ENCODE assay signal across 8 cellular contexts in genomic region chr21:18369115-18369514, GRCh38. TPM values are rescaled to one million over a fixed set of nuclear protein-coding genes. Genes with fewer than 3 reads are reported as not detected.
DNase-seq lines count a peak whose midpoint lies in the region; ATAC-seq and TF ChIP-seq lines count a peak whose summit lies in the region.

No MANE protein-coding gene starts in this region.

- no peaks in the 10 kb centered on the region for H3F3A ChIP-seq in SU-DHL-6 (ENCODE audit: insufficient read depth)

- H3K27me3 Mint-ChIP-seq in immature natural killer cell (ENCODE audit: low read depth in 3 of 3): no peaks in the 10 kb centered on the region

- H3K4me1 Mint-ChIP-seq in immature natural killer cell: no peaks in the 10 kb centered on the region

- no peaks in the 10 kb centered on the region for H3K9me3 ChIP-seq in SU-DHL-6 (ENCODE audit: insufficient read depth, low read length)

- no peaks in the 10 kb centered on the region for H3K9me2 ChIP-seq in SU-DHL-6 (replicated peaks; ENCODE audit: insufficient read depth, low read length)

- H3K36me3 ChIP-seq in SU-DHL-6 (ENCODE audit: low read length) (no peaks in the 10 kb centered on the region), kidney epithelial cell (ENCODE audit: control insufficient read depth, insufficient read depth, low read length) (no peaks in the 10 kb centered on the region)

- H3K4me3 ChIP-seq in SU-DHL-6 (ENCODE audit: insufficient read depth, low read length, poor library complexity, severe bottlenecking) (no peak overlapping the region), kidney epithelial cell (ENCODE audit: low read depth, low read length) (no peak overlapping the region)

- H3K9ac ChIP-seq in SU-DHL-6 (ENCODE audit: low read length): no peak overlapping the region

- no peaks in the 10 kb centered on the region for H3K36me3 Mint-ChIP-seq in immature natural killer cell

- H4K20me1 ChIP-seq in SU-DHL-6 (ENCODE audit: low read depth, low read length): no peaks in the 10 kb centered on the region

- no peak overlapping the region for H3K4me2 ChIP-seq in SU-DHL-6 (ENCODE audit: low read depth, low read length, poor library complexity, severe bottlenecking)

- TF ChIP-seq CTCF in SU-DHL-6 (IDR thresholded peaks at IDR 0.05; ENCODE audit: insufficient read depth, low read length, poor library complexity, severe bottlenecking) (peak; percentile 40), kidney epithelial cell (IDR thresholded peaks at IDR 0.05; ENCODE audit: insufficient read depth, low read length, poor library complexity, severe bottlenecking) (peak; percentile 43)

- no peak overlapping the region for H3K4me3 Mint-ChIP-seq in immature natural killer cell

- no peak for ATAC-seq in HG03135 (IDR thresholded peaks at IDR 0.05; ENCODE audit: unreplicated experiment)

- H3K27ac ChIP-seq in SU-DHL-6 (ENCODE audit: low read depth, low read length): no peak overlapping the region

- H3K9me3 Mint-ChIP-seq in immature natural killer cell: no peaks in the 10 kb centered on the region

- H3K79me2 ChIP-seq in SU-DHL-6 (ENCODE audit: insufficient read depth, low read length): no peaks in the 10 kb centered on the region

- H3K27me3 ChIP-seq in SU-DHL-6 (ENCODE audit: low read length) (no peaks in the 10 kb centered on the region), kidney epithelial cell (ENCODE audit: control insufficient read depth, insufficient read depth, low read length) (no peaks in the 10 kb centered on the region)

- H2AFZ ChIP-seq in SU-DHL-6 (ENCODE audit: low read depth, low read length, severe bottlenecking): peak overlapping the region; percentile 23

- DNase-seq in DMS 273 treated with DMSO at 0.1 percent for 48 hours (lab: John Stamatoyannopoulos, UW): peak; percentile 14
- peak; percentile 28 for DNase-seq in MV-4-11 (lab: John Stamatoyannopoulos, UW)
- DNase-seq in kidney epithelial cell (ENCODE audit: low read depth): no peak
- DNase-seq in immature natural killer cell: no peak
- DNase-seq in activated CD4-positive, alpha-beta T cell treated with anti-CD3 and anti-CD28 coated beads, Interleukin-2, amount 50 U/mL, for 4 hours: no peak
- no peak for DNase-seq in hepatic stellate cell (ENCODE audit: low spot score)

- H3K27ac Mint-ChIP-seq in immature natural killer cell: no peak overlapping the region

RNA-seq across cellular contexts. Expression of gene TMPRSS15, which starts 34.5 kb away (rescaled TPM):
- total RNA-seq in kidney epithelial cell: not detected in 2 replicates
- not detected for polyA plus RNA-seq in immature natural killer cell

Comparison
In these comparisons a context has a peak if more than half of its experiments do, and no peak if none do; other contexts are left out.
1. DNase-seq: peak in DMS 273 treated with DMSO at 0.1 percent for 48 hours (single experiment) and MV-4-11 (single experiment); none in kidney epithelial cell (single experiment), immature natural killer cell (0 of 3), activated CD4-positive, alpha-beta T cell treated with anti-CD3 and anti-CD28 coated beads, Interleukin-2, amount 50 U/mL, for 4 hours (0 of 2) and hepatic stellate cell (single experiment).